In genomic region chr10:22501412-22501811, GRCh38 we compare ENCODE assay signal across 19 cellular contexts.
"Had no signal": no experiment of that assay in that cellular context is flagged by ENCODE, and none has a peak within 500 bp of the region (broad histone marks: within the 10 kb centered on the region; RNA-seq: fewer than 3 reads in every experiment).

No MANE protein-coding gene starts in this region.

- H3K36me3 Mint-ChIP-seq: stimulated activated memory B cell treated with anti-CD40 and anti-IgM and Interleukin-4, amounts not matched to agents 10 μg/mL and 1 μg/mL and 100 μg/mL, for 72 hours had no signal

- H3K9me3 Mint-ChIP-seq: stimulated activated memory B cell treated with anti-CD40 and anti-IgM and Interleukin-4, amounts not matched to agents 10 μg/mL and 1 μg/mL and 100 μg/mL, for 72 hours; stimulated activated naive CD8-positive, alpha-beta T cell treated with anti-CD3 and anti-CD28 coated beads, Interleukin-15, Interleukin-2, amounts not matched to agents 100 ng/mL and 50 ng/mL, for 24 hours had no signal

- H3K27ac ChIP-seq: colonic mucosa, heart right ventricle, left ventricle myocardium inferior, neutrophil, spleen had no signal

- H3K4me3 Mint-ChIP-seq: stimulated activated memory B cell treated with anti-CD40 and anti-IgM and Interleukin-4, amounts not matched to agents 10 μg/mL and 1 μg/mL and 100 μg/mL, for 72 hours; stimulated activated naive CD8-positive, alpha-beta T cell treated with anti-CD3 and anti-CD28 coated beads, Interleukin-15, Interleukin-2, amounts not matched to agents 100 ng/mL and 50 ng/mL, for 24 hours had no signal

- H3K9me3 ChIP-seq: colonic mucosa, heart right ventricle, left ventricle myocardium inferior, neutrophil, spleen had no signal

- H3K36me3 ChIP-seq: colonic mucosa, heart right ventricle, left ventricle myocardium inferior, neutrophil, spleen had no signal

- ATAC-seq: heart right ventricle; stimulated activated memory B cell treated with anti-CD40 and anti-IgM and Interleukin-4, amounts not matched to agents 10 μg/mL and 1 μg/mL and 100 μg/mL, for 72 hours had no signal

- H3K27me3 ChIP-seq: colonic mucosa, heart right ventricle had no signal

- DNase-seq: cerebellar nuclear complex; colonic mucosa; dermis blood vessel endothelial cell; effector CD8-positive, alpha-beta T cell; heart right ventricle; left cardiac atrium; left ventricle myocardium inferior; mesenchymal stem cell; midbrain; posterior cingulate gyrus; spleen; stimulated activated CD4-positive, alpha-beta T cell treated with anti-CD3 and anti-CD28 coated beads, Interleukin-15, amount 100 ng/mL, for 24 hours; stimulated activated CD4-positive, alpha-beta T cell treated with anti-CD3 and anti-CD28 coated beads, Interleukin-1b, Interleukin-23, amount 100 ng/mL, for 48 hours; stimulated activated CD4-positive, alpha-beta T cell treated with anti-CD3 and anti-CD28 coated beads, Interleukin-4, amount 100 ng/mL, for 24 hours; trophoblast cell had no signal

- H3K4me3 ChIP-seq: colonic mucosa, heart right ventricle, left ventricle myocardium inferior, lung, spleen had no signal

- H3K4me1 ChIP-seq: colonic mucosa had no signal

- H3K27ac Mint-ChIP-seq: stimulated activated memory B cell treated with anti-CD40 and anti-IgM and Interleukin-4, amounts not matched to agents 10 μg/mL and 1 μg/mL and 100 μg/mL, for 72 hours; stimulated activated naive CD8-positive, alpha-beta T cell treated with anti-CD3 and anti-CD28 coated beads, Interleukin-15, Interleukin-2, amounts not matched to agents 100 ng/mL and 50 ng/mL, for 24 hours had no signal
